8 cellular contexts compared by ENCODE assay signal in the genomic region with DNA sequence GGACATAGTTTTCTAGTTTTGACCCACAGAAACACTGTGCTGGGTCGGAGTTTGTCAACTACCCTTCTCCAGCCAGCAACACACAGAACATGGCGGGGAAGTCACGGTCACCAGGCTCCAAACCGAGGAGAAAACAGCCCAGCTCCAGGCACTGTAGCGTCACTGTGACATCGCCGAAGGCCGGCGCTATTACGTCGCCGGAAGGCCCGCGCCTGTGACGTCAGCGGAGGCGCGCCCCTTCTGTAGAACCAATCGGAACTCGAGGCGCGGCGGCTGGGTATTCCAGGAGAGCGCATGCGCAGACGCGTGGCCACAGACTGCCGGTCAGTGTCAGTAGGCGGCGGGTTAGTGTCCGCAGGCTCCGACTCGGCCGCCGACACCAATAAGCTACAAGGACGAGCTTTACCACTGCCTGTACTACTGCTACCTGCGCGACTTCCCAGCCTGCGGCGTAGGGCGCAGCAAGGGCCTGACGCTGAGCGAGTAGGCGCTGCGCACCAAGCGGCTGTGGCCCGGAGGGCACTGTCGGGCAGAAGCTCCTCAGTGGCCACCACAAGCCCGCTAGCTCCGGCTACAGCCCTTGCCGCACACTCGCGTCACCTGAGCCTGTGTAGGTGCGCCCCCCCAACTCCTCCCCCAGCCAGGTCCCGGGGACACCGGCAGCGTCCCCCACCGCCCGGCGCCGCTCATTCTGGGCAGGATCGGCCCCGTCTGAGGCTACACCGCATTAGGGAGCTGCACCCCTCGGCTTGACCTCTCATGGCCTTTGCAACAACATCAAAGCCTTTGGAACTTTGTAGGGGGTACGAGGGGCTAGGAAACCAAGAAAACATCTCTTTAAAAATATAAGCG. TPM values are rescaled to one million over a fixed set of nuclear protein-coding genes. Genes with fewer than 3 reads are reported as not detected.
DNase-seq lines count a peak whose midpoint lies in the region; ATAC-seq and TF ChIP-seq lines count a peak whose summit lies in the region.

No MANE protein-coding gene starts in this region.

- TF ChIP-seq CTCF in Peyer's patch (IDR thresholded peaks at IDR 0.05) (peak in 3 of 6 experiments; percentile 33 to 44 (median 36)), esophagus muscularis mucosa (IDR thresholded peaks at IDR 0.05) (peak in 2 of 3 experiments; percentile 28 to 33)

- H3K9me3 ChIP-seq in Peyer's patch: no peaks in the 10 kb centered on the region
- H3K9me3 ChIP-seq in esophagus muscularis mucosa: no peaks in the 10 kb centered on the region
- H3K9me3 ChIP-seq in muscle layer of colon (ENCODE audit: low read length): no peaks in the 10 kb centered on the region

- H3K36me3 ChIP-seq in Peyer's patch (no peaks in the 10 kb centered on the region), esophagus muscularis mucosa (no peaks in the 10 kb centered on the region), muscle layer of colon (ENCODE audit: insufficient read depth, low read length) (no peaks in the 10 kb centered on the region)

- intact Hi-C loops in esophagus muscularis mucosa (cut with DNase I): no loop called here

- peak; percentile 82 for ATAC-seq in GM21717 (IDR thresholded peaks at IDR 0.05; ENCODE audit: unreplicated experiment)

- WGBS in esophagus muscularis mucosa: 7% methylated on average over 16 of the region's 67 CpGs

- TF ChIP-seq POLR2A in Peyer's patch (IDR thresholded peaks at IDR 0.05) (peak; percentile 45 to 71), esophagus muscularis mucosa (IDR thresholded peaks at IDR 0.05; ENCODE audit: low read depth) (peak; percentile 59)

- H3K27me3 ChIP-seq in Peyer's patch (no peaks in the 10 kb centered on the region), esophagus muscularis mucosa (no peaks in the 10 kb centered on the region), muscle layer of colon (ENCODE audit: control insufficient read depth in 1 of 2, insufficient read depth in 2 of 2, low read length in 2 of 2) (no peaks in the 10 kb centered on the region)

- DNase-seq in DMS153 treated with DMSO at 0.1 percent for 48 hours (lab: John Stamatoyannopoulos, UW; ENCODE audit: unreplicated experiment) (peak; percentile 89), KBM-7 (peak; percentile 92), Peyer's patch (peak; percentile 91 to 98 (median 97)), activated T-helper 1 cell treated with Interleukin-2 at 50 U/mL for 16 hours (ENCODE audit: low read depth) (peak; percentile 82), esophagus muscularis mucosa (ENCODE audit: extremely low spot score) (peak; percentile 99)
- DNase-seq in stimulated activated CD8-positive, alpha-beta memory T cell treated with anti-CD3 and anti-CD28 coated beads, Interleukin-4, amount 100 ng/mL, for 48 hours: peak; percentile 95

- no peak overlapping the region for H3K9ac ChIP-seq in muscle layer of colon (ENCODE audit: low read length)

- H3K4me3 ChIP-seq in Peyer's patch (peak overlapping the region; percentile 47 to 84 (median 71)), esophagus muscularis mucosa (peak overlapping the region; percentile 59 to 70 (median 68)), muscle layer of colon (ENCODE audit: low read depth in 1 of 2, low read length in 2 of 2) (peak overlapping the region; percentile 56 to 70)

- TF ChIP-seq EP300 in esophagus muscularis mucosa (IDR thresholded peaks at IDR 0.05): peak; percentile 13

- H3K27ac ChIP-seq in Peyer's patch (peak overlapping the region; percentile 61 to 84 (median 78)), esophagus muscularis mucosa (replicated peaks in 1 of 4) (peak overlapping the region; percentile 84 to 91 (median 86)), muscle layer of colon (ENCODE audit: low read depth, low read length) (peak overlapping the region; percentile 55)

- in situ Hi-C loops in KBM-7 (cut with MboI; ENCODE audit: low pct_unique_long_range_greater_than_20kb, low sequenced_read_pairs): no loop called here

- H3K4me1 ChIP-seq in Peyer's patch (peaks cover 0 to 5% (median 0%) of the 10 kb centered on the region in 4 donors), esophagus muscularis mucosa (peaks cover 0 to 12% (median 8%) of the 10 kb centered on the region in 4 donors), muscle layer of colon (ENCODE audit: insufficient read depth, low read length) (no peaks in the 10 kb centered on the region)

RNA-seq across cellular contexts. Expression of gene SRRM3, which starts 35.1 kb away (rescaled TPM):
- total RNA-seq in Peyer's patch (1 to 10 TPM in 2 of 4 donors, under 1 TPM in 1, not detected in 1; 0.85 to 7.4 (median 1.2) TPM), esophagus muscularis mucosa (1 to 10 TPM; 2.1 to 4.9 (median 2.7) TPM)

Comparison
In these comparisons a context has a peak if more than half of its experiments do, and no peak if none do; other contexts are left out.
1. Peak in every context shown above with its lines: DNase-seq, ATAC-seq, H3K4me3 ChIP-seq and H3K27ac ChIP-seq.